ENCODE assay signal across 28 cellular contexts in genomic region chr16:66561381-66562080, GRCh38. TPM values are rescaled to one million over a fixed set of nuclear protein-coding genes. Genes with fewer than 3 reads are reported as not detected.
DNase-seq lines count a peak whose midpoint lies in the region; ATAC-seq and TF ChIP-seq lines count a peak whose summit lies in the region.
"Had no signal": no experiment of that assay in that cellular context is flagged by ENCODE, and none has a peak within 500 bp of the region (broad histone marks: within the 10 kb centered on the region; RNA-seq: fewer than 3 reads in every experiment).

No MANE protein-coding gene starts in this region.

- no peak for ATAC-seq in CD4-positive, alpha-beta T cell (ENCODE audit: poor library complexity)
- ATAC-seq in T-helper 17 cell: peak; percentile 45
- ATAC-seq: gastrocnemius medialis, Right ventricle myocardium inferior had no signal

- peak overlapping the region; percentile 49 for H3K27ac Mint-ChIP-seq in CD4-positive, alpha-beta T cell
- peak overlapping the region; percentile 95 for H3K27ac Mint-ChIP-seq in T-helper 17 cell
- H3K27ac Mint-ChIP-seq in chondrocyte (ENCODE audit: unreplicated experiment): peak overlapping the region; percentile 2

- peaks cover 60% of the 10 kb centered on the region for H3K4me1 ChIP-seq in BLaER1
- H3K4me1 ChIP-seq: gastrocnemius medialis had no signal

- H3K36me3 Mint-ChIP-seq in CD4-positive, alpha-beta T cell (ENCODE audit: low read depth): peaks cover 78% of the 10 kb centered on the region
- peaks cover 13% of the 10 kb centered on the region for H3K36me3 Mint-ChIP-seq in T-helper 17 cell (ENCODE audit: low read depth)
- peaks cover 8% of the 10 kb centered on the region for H3K36me3 Mint-ChIP-seq in chondrocyte (ENCODE audit: low read depth)

- H3K9me3 Mint-ChIP-seq in CD4-positive, alpha-beta T cell: no peaks in the 10 kb centered on the region
- no peaks in the 10 kb centered on the region for H3K9me3 Mint-ChIP-seq in chondrocyte (ENCODE audit: low read depth)

- no peak overlapping the region for H3K27ac ChIP-seq in BLaER1
- no peak overlapping the region for H3K27ac ChIP-seq in CD4-positive, alpha-beta T cell (ENCODE audit: low read depth, low read length)
- H3K27ac ChIP-seq: esophagus squamous epithelium, gastrocnemius medialis, KMS-11, tibial nerve had no signal

- H3K4me3 ChIP-seq in BLaER1: no peak overlapping the region
- H3K4me3 ChIP-seq: esophagus squamous epithelium, gastrocnemius medialis, skin epidermis, stomach, tibial nerve had no signal

- POLR2A ChIA-PET in CD4-positive, alpha-beta T cell (lab: Charles Lee): interaction anchor here (0.7 to 4.6 kb wide), 9 partner anchors 10 to 306 kb away, joined by 3 to 43 read pairs (median 6); partner anchors contain the start of genes CKLF, CMTM2, CMTM3 and TK2

- H3K9me3 ChIP-seq in BLaER1 (peaks cover 6% of the 10 kb centered on the region; the same call in 1 of the 2 replicates), T-helper 17 cell (ENCODE audit: control insufficient read depth, low read length, poor library complexity, severe bottlenecking) (no peaks in the 10 kb centered on the region)
- no peaks in the 10 kb centered on the region for H3K9me3 ChIP-seq in CD4-positive, alpha-beta T cell (ENCODE audit: control insufficient read depth, low read length)
- H3K9me3 ChIP-seq: esophagus squamous epithelium, gastrocnemius medialis, stomach, tibial nerve had no signal

- H3K4me3 Mint-ChIP-seq in CD4-positive, alpha-beta T cell: peak overlapping the region; percentile 26
- H3K4me3 Mint-ChIP-seq in T-helper 17 cell: peak overlapping the region; percentile 68
- H3K4me3 Mint-ChIP-seq in chondrocyte (ENCODE audit: unreplicated experiment): no peak overlapping the region

- CTCF ChIA-PET in CD4-positive, alpha-beta T cell (lab: Charles Lee): interaction anchor here (0.6 to 3.6 kb wide), 18 partner anchors 10 to 190 kb away, joined by 3 to 32 read pairs (median 4); partner anchors contain the start of genes CKLF, DYNC1LI2 and TK2

- intact Hi-C loops in CD4-positive, alpha-beta T cell (cut with DNase I, micrococcal nuclease): loop anchor here (1.0 to 5.0 kb wide), 9 partner anchors 27 to 311 kb away; partner anchors contain the start of genes CMTM3 (in 1 of the 2) and CMTM4 (in 1 of the 2)

- no peaks in the 10 kb centered on the region for H3K27me3 ChIP-seq in BLaER1
- H3K27me3 ChIP-seq in CD4-positive, alpha-beta T cell (ENCODE audit: control insufficient read depth, insufficient read depth, low read length): no peaks in the 10 kb centered on the region
- H3K27me3 ChIP-seq: esophagus squamous epithelium, gastrocnemius medialis, stomach, tibial nerve had no signal

- peaks cover 89% of the 10 kb centered on the region for H3K36me3 ChIP-seq in BLaER1

- no peaks in the 10 kb centered on the region for H3K27me3 Mint-ChIP-seq in CD4-positive, alpha-beta T cell
- no peaks in the 10 kb centered on the region for H3K27me3 Mint-ChIP-seq in T-helper 17 cell
- no peaks in the 10 kb centered on the region for H3K27me3 Mint-ChIP-seq in chondrocyte (ENCODE audit: low read depth)

- H3K4me2 ChIP-seq in BLaER1: peak overlapping the region; percentile 50
- H3K4me2 ChIP-seq: KMS-11 had no signal

- H3K9ac ChIP-seq in BLaER1: no peak overlapping the region; the same call in 1 of the 2 replicates
- H3K9ac ChIP-seq: KMS-11 had no signal

- peaks cover 70% of the 10 kb centered on the region for H3K4me1 Mint-ChIP-seq in CD4-positive, alpha-beta T cell (ENCODE audit: low read depth)
- H3K4me1 Mint-ChIP-seq in T-helper 17 cell: peaks cover 62% of the 10 kb centered on the region
- peaks cover 4% of the 10 kb centered on the region for H3K4me1 Mint-ChIP-seq in chondrocyte (ENCODE audit: low read depth)

- TF ChIP-seq CTCF in CD4-positive, alpha-beta T cell (IDR thresholded peaks at IDR 0.05): no peak
- TF ChIP-seq CTCF in chondrocyte (IDR thresholded peaks at IDR 0.05): no peak

- peaks cover 51% of the 10 kb centered on the region for H4K20me1 ChIP-seq in BLaER1

- DNase-seq in CD4-positive, alpha-beta T cell: no peak
- DNase-seq in T-helper 17 cell: no peak
- no peak for DNase-seq in chondrocyte (ENCODE audit: low spot score)
- no peak for DNase-seq in NCI-H187 (lab: John Stamatoyannopoulos, UW)
- DNase-seq in UCSD-AML1 (lab: John Stamatoyannopoulos, UW; ENCODE audit: unreplicated experiment): no peak
- DNase-seq in activated effector memory CD4-positive, alpha-beta T cell treated with anti-CD3 and anti-CD28 coated beads, Interleukin-2, amount 50 U/mL, for 16 hours: no peak
- no peak for DNase-seq in NCI-H1105 treated with DMSO at 0.1 percent for 48 hours (lab: John Stamatoyannopoulos, UW)
- DNase-seq: activated CD4-positive, CD25-positive, alpha-beta regulatory T cell treated with anti-CD3 and anti-CD28 coated beads, Interleukin-2, amount 50 U/mL, for 72 hours; activated CD8-positive, alpha-beta memory T cell treated with anti-CD3 and anti-CD28 coated beads, Interleukin-2, amount 50 U/mL, for 4 hours; activated naive CD4-positive, alpha-beta T cell treated with Interleukin-2 at 50 U/mL for 16 hours; DMS53; esophagus squamous epithelium; gastrocnemius medialis; GF-D8; HCEC 1CT; islet precursor cell; NCI-H2029; NCI-H226; NCI-H748 treated with DMSO at 0.1 percent for 48 hours; nucleus accumbens; stimulated activated CD4-positive, alpha-beta T cell treated with anti-CD3 and anti-CD28 coated beads, Interleukin-4, amount 100 ng/mL, for 4 hours; stomach had no signal

RNA-seq across cellular contexts. Expression of gene CMTM1, which starts 4.7 kb away (rescaled TPM):
- 1 to 10 TPM in 1 of 2 experiments, under 1 TPM in 1; 0.66 to 1.1 TPM for total RNA-seq in CD4-positive, alpha-beta T cell
- 1 to 10 TPM; 3.3 to 3.6 TPM for total RNA-seq in T-helper 17 cell
- total RNA-seq in chondrocyte: 6.3 to 11.9 TPM (median 9.6 TPM) in 3 replicates
- total RNA-seq: stomach had no signal

RNA-seq across cellular contexts. Expression of gene CKLF, which starts 9.2 kb away (rescaled TPM):
- total RNA-seq in CD4-positive, alpha-beta T cell: 10 to 100 TPM; 10.6 to 14.1 TPM
- total RNA-seq in T-helper 17 cell (10 to 100 TPM; 41.6 to 42.5 TPM), chondrocyte (47.3 to 52.8 TPM (median 51.9 TPM) in 3 replicates)

RNA-seq across cellular contexts. Expression of gene TK2, which starts 11.6 kb away (rescaled TPM):
- 1 to 10 TPM; 3.6 to 5.1 TPM for total RNA-seq in CD4-positive, alpha-beta T cell
- total RNA-seq in T-helper 17 cell (1 to 10 TPM; 7.1 to 9.4 TPM), chondrocyte (30.4 to 34.3 TPM (median 33.6 TPM) in 3 replicates)

RNA-seq across cellular contexts. Expression of gene CMTM2, which starts 17.7 kb away (rescaled TPM):
- total RNA-seq in CD4-positive, alpha-beta T cell: not detected
- total RNA-seq in T-helper 17 cell: under 1 TPM in 1 of 2 donors, not detected in 1; 0.70 TPM
- total RNA-seq in chondrocyte: not detected in 3 replicates
- total RNA-seq: esophagus squamous epithelium, gastrocnemius medialis, HT1080, stomach, tibial nerve had no signal

RNA-seq across cellular contexts. Expression of gene CMTM3, which starts 43.0 kb away (rescaled TPM):
- 10 to 100 TPM; 46.3 to 49.3 TPM for total RNA-seq in CD4-positive, alpha-beta T cell
- 10 to 100 TPM; 60.5 to 74.6 TPM for total RNA-seq in T-helper 17 cell
- 76.5 to 77.8 TPM (median 77.6 TPM) in 3 replicates for total RNA-seq in chondrocyte

Comparison
In these comparisons a context has a peak if more than half of its experiments do, and no peak if none do; other contexts are left out.
1. H3K27ac Mint-ChIP-seq: peak in every context shown above with its lines; median percentile 95 in T-helper 17 cell; 49 in CD4-positive, alpha-beta T cell; 2 in chondrocyte.